Comparison of ENCODE assay signal across 17 cellular contexts in the genomic region with DNA sequence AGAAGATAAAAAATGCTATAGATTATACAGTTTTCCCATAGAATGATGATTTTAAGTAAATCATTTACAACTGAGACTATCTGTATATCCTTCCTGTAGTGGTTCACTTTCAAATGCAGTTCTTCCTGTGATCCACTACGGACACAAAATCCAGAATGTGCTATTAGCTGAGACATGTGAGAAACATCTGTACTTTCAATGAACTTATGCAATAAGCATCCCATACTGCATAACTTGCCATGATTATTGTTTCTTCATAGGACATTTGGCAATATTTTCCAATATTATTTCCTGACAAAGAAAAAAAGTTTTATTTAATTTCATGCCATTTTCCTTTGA.
DNase-seq lines count a peak whose midpoint lies in the region.
"Had no signal": no experiment of that assay in that cellular context is flagged by ENCODE, and none has a peak within 500 bp of the region (broad histone marks: within the 10 kb centered on the region; RNA-seq: fewer than 3 reads in every experiment).

No MANE protein-coding gene starts in this region.

- no peak overlapping the region for H3K4me3 ChIP-seq in mesodermal cell (ENCODE audit: extremely low read depth, insufficient read depth, low read length, poor library complexity, severe bottlenecking)
- H3K4me3 ChIP-seq: lung, neural progenitor cell had no signal

- 100% methylated on average over 1 of the region's 1 CpG; no CpG with 5 or more reads in 1 of the 2 experiments for WGBS in mesodermal cell (ENCODE audit: insufficient coverage in 2 of 2), 2 experiments

- peaks cover 12% of the 10 kb centered on the region for H3K4me1 ChIP-seq in mesodermal cell (ENCODE audit: control insufficient read depth, insufficient read depth, low read length, poor library complexity, severe bottlenecking)
- H3K4me1 ChIP-seq: Caco-2, neural progenitor cell had no signal

- no peaks in the 10 kb centered on the region for H3K36me3 ChIP-seq in mesodermal cell (ENCODE audit: control insufficient read depth, insufficient read depth, low read length)
- H3K36me3 ChIP-seq: neural progenitor cell had no signal

- DNase-seq in AG08395 (ENCODE audit: low spot score) (peak; percentile 40), HT1080 (ENCODE audit: low read depth) (peak; percentile 11), dermis microvascular lymphatic vessel endothelial cell (ENCODE audit: low read depth in 2 of 2) (peak; percentile 19 to 45), AG08396 (ENCODE audit: low spot score) (no peak), COLO668 (lab: John Stamatoyannopoulos, UW; ENCODE audit: unreplicated experiment) (no peak), NCI-H2081 (lab: John Stamatoyannopoulos, UW) (no peak), NCI-H2227 (lab: John Stamatoyannopoulos, UW; ENCODE audit: unreplicated experiment) (no peak)
- DNase-seq: activated B cell treated with CpG ODN at 0.5 μM for 24 hours; activated CD8-positive, alpha-beta T cell treated with anti-CD3 and anti-CD28 coated beads, Interleukin-2, amount 10 ng/mL, durations not matched to agents 7 days and 5 days; Caco-2; effector memory CD8-positive, alpha-beta T cell; NCI-H1930; NCI-H524; stimulated activated naive CD4-positive, alpha-beta T cell had no signal

- H3K9me3 ChIP-seq in mesodermal cell (ENCODE audit: control insufficient read depth, low read length) = no peaks in the 10 kb centered on the region
- H3K9me3 ChIP-seq: Caco-2 had no signal

- peak overlapping the region; percentile 65 for H3K27ac ChIP-seq in mesodermal cell (ENCODE audit: low read depth, low read length, severe bottlenecking)
- H3K27ac ChIP-seq: neural progenitor cell had no signal

Comparison
In these comparisons a context has a peak if more than half of its experiments do, and no peak if none do; other contexts are left out.
1. DNase-seq: peak in AG08395 (single experiment), HT1080 (single experiment) and dermis microvascular lymphatic vessel endothelial cell (2 of 2); none in AG08396 (single experiment), COLO668 (single experiment), NCI-H2081 (0 of 2) and NCI-H2227 (single experiment).